10 cellular contexts compared by ENCODE assay signal in genomic region chr6:157456524-157456829, GRCh38.
DNase-seq lines count a peak whose midpoint lies in the region; ATAC-seq and TF ChIP-seq lines count a peak whose summit lies in the region.
"Had no signal": no experiment of that assay in that cellular context is flagged by ENCODE, and none has a peak within 500 bp of the region (broad histone marks: within the 10 kb centered on the region; RNA-seq: fewer than 3 reads in every experiment).

No MANE protein-coding gene starts in this region.

- H3K27ac ChIP-seq in dorsolateral prefrontal cortex (peak overlapping the region in 58 of 59 donors; percentile 33 to 98 (median 92)), esophagus muscularis mucosa (replicated peaks in 1 of 4) (no peak overlapping the region)
- H3K27ac ChIP-seq: cardiac muscle cell had no signal

- no peaks in the 10 kb centered on the region for H3K36me3 ChIP-seq in esophagus muscularis mucosa
- H3K36me3 ChIP-seq: cardiac muscle cell had no signal

- no peaks in the 10 kb centered on the region for H3K27me3 ChIP-seq in dorsolateral prefrontal cortex
- no peaks in the 10 kb centered on the region for H3K27me3 ChIP-seq in esophagus muscularis mucosa
- H3K27me3 ChIP-seq: cardiac muscle cell had no signal

- H3K4me3 ChIP-seq in dorsolateral prefrontal cortex = peak overlapping the region in 5 of 59 donors; percentile 21 to 34 (median 31)
- H3K4me3 ChIP-seq in esophagus muscularis mucosa = no peak overlapping the region
- H3K4me3 ChIP-seq: cardiac muscle cell had no signal

- TF ChIP-seq EP300 in esophagus muscularis mucosa (IDR thresholded peaks at IDR 0.05) = no peak

- DNase-seq in GF-D8 (lab: John Stamatoyannopoulos, UW) = peak; percentile 71
- DNase-seq in dorsolateral prefrontal cortex = no peak
- DNase-seq in SIG-M5 (lab: John Stamatoyannopoulos, UW) = no peak
- DNase-seq in NCI-H1436 (lab: John Stamatoyannopoulos, UW) = no peak
- DNase-seq in effector CD4-positive, alpha-beta T cell = no peak
- no peak for DNase-seq in esophagus muscularis mucosa (ENCODE audit: extremely low spot score)
- DNase-seq: NCI-H1417 treated with DMSO at 0.1 percent for 48 hours had no signal

- TF ChIP-seq CTCF in dorsolateral prefrontal cortex (IDR thresholded peaks at IDR 0.05 in 54 of 56, conservative IDR thresholded peaks at IDR 0.05 in 2 of 56; ENCODE audit: low read depth in 1 of 56, partially characterized antibody in 56 of 56) (no peak), esophagus muscularis mucosa (IDR thresholded peaks at IDR 0.05) (no peak)

- peaks cover 7 to 12% (median 10%) of the 10 kb centered on the region in 4 donors for H3K4me1 ChIP-seq in esophagus muscularis mucosa

- WGBS in esophagus muscularis mucosa = 87% methylated on average over 4 of the region's 4 CpGs

- H3K9me3 ChIP-seq in esophagus muscularis mucosa = no peaks in the 10 kb centered on the region

- no peak for TF ChIP-seq POLR2A in esophagus muscularis mucosa (IDR thresholded peaks at IDR 0.05; ENCODE audit: low read depth)

- intact Hi-C loops in dorsolateral prefrontal cortex (cut with DNase I) = loop anchor here in 1 of 2 donors (5.0 to 10.0 kb wide), 2 partner anchors 76 to 132 kb away; partner anchors contain the start of gene TMEM242
- intact Hi-C loops in esophagus muscularis mucosa (cut with DNase I) = no loop called here

- ATAC-seq in GM21381 (IDR thresholded peaks at IDR 0.05; ENCODE audit: unreplicated experiment) (peak; percentile 42), HG03521 (IDR thresholded peaks at IDR 0.05; ENCODE audit: unreplicated experiment) (peak; percentile 54)

Comparison
In these comparisons a context has a peak if more than half of its experiments do, and no peak if none do; other contexts are left out.
1. H3K27ac ChIP-seq: peak in dorsolateral prefrontal cortex (58 of 59); none in esophagus muscularis mucosa (0 of 4).